Comparison of ENCODE assay signal across 8 cellular contexts in genomic region chr17:45218895-45219661, GRCh38. TPM values are rescaled to one million over a fixed set of nuclear protein-coding genes. Genes with fewer than 3 reads are reported as not detected.
DNase-seq lines count a peak whose midpoint lies in the region; ATAC-seq and TF ChIP-seq lines count a peak whose summit lies in the region.

No MANE protein-coding gene starts in this region.

- TF ChIP-seq POLR2A in HCT116 (IDR thresholded peaks at IDR 0.05; ENCODE audit: borderline replicate concordance, extremely low read depth, insufficient read depth, insufficient read length) = no peak

- no peaks in the 10 kb centered on the region for H3K27me3 ChIP-seq in HCT116 (ENCODE audit: insufficient read depth, low read length)

- H3K4me1 ChIP-seq in HCT116 (ENCODE audit: control insufficient read depth in 1 of 2, insufficient read depth in 2 of 2, low read length in 2 of 2) = peaks cover 0 to 29% of the 10 kb centered on the region in 2 experiments; a peak in 3 of 4 replicates

- peak overlapping the region; percentile 79 for H3K27ac Mint-ChIP-seq in activated CD4-positive, alpha-beta T cell treated with anti-CD3 and anti-CD28 coated beads for 36 hours

- RAD21 ChIA-PET in HCT116 (lab: Charles Lee; ENCODE audit: low non-redundant PET in 1 of 2, low total read pairs in 2 of 2, uncharacterized antibody in 2 of 2, unreplicated experiment in 2 of 2) = interaction anchor here (0.7 to 1.9 kb wide), 9 partner anchors 9 to 207 kb away, joined by 3 to 6 read pairs (median 4); partner anchors contain the start of gene ACBD4 (in 1 of the 2)

- H3K36me3 Mint-ChIP-seq in activated CD4-positive, alpha-beta T cell treated with anti-CD3 and anti-CD28 coated beads for 36 hours (ENCODE audit: low read depth) = peaks cover 69% of the 10 kb centered on the region

- no peaks in the 10 kb centered on the region for H3K9me3 ChIP-seq in HCT116 (ENCODE audit: control insufficient read depth in 1 of 2, insufficient read depth in 1 of 2, low read depth in 1 of 2, low read length in 2 of 2)

- H2AFZ ChIP-seq in HCT116 (ENCODE audit: low read depth, low read length, poor library complexity, severe bottlenecking) = no peak overlapping the region

- H3K79me2 ChIP-seq in HCT116 (ENCODE audit: insufficient read depth, low read length) = no peaks in the 10 kb centered on the region

- intact Hi-C loops in HCT116 (cut with micrococcal nuclease) = loop anchor here (1.0 to 10.0 kb wide), 6 partner anchors 16 to 636 kb away; no protein-coding TSS in a partner anchor
- intact Hi-C loops in activated CD4-positive, alpha-beta T cell treated with anti-CD3 and anti-CD28 coated beads for 36 hours (cut with DNase I, micrococcal nuclease) = loop anchor here (1.0 to 2.0 kb wide), 5 partner anchors 16 to 366 kb away; partner anchors contain the start of gene SPATA32 (in 2 of the 2)

- TF ChIP-seq CTCF in AG09319 (IDR thresholded peaks at IDR 0.05; ENCODE audit: low read depth, low read length) = peak; percentile 93
- TF ChIP-seq CTCF in HCT116 (IDR thresholded peaks at IDR 0.05 in 2 of 3, conservative IDR thresholded peaks at IDR 0.05 in 1 of 3; ENCODE audit: borderline replicate concordance in 1 of 3, insufficient read depth in 1 of 3, low read depth in 2 of 3, low read length in 2 of 3) = peak; percentile 87 to 96 (median 95)

- H3K9ac ChIP-seq in HCT116 (ENCODE audit: low read length) = no peak overlapping the region

- no peak overlapping the region for H3K27ac ChIP-seq in HCT116 (ENCODE audit: low read depth, low read length)

- peak; percentile 97 for TF ChIP-seq RAD21 in HCT116 (IDR thresholded peaks at IDR 0.05; ENCODE audit: low read depth)

- no peaks in the 10 kb centered on the region for H3K36me3 ChIP-seq in HCT116 (ENCODE audit: control insufficient read depth in 1 of 2, insufficient read depth in 2 of 2, low read length in 2 of 2)

- BruUV-seq in HCT116 (replicated peaks; lab: Mats Ljungman, UMichigan) = no TSS peak

- H3K4me3 Mint-ChIP-seq in activated CD4-positive, alpha-beta T cell treated with anti-CD3 and anti-CD28 coated beads for 36 hours = peak overlapping the region; percentile 78

- peak overlapping the region; percentile 64 for H3K4me2 ChIP-seq in HCT116 (ENCODE audit: low read length)

- peaks cover 33% of the 10 kb centered on the region for H3K4me1 Mint-ChIP-seq in activated CD4-positive, alpha-beta T cell treated with anti-CD3 and anti-CD28 coated beads for 36 hours

- no peaks in the 10 kb centered on the region for H3K9me2 ChIP-seq in HCT116 (ENCODE audit: insufficient read depth)

- no peaks in the 10 kb centered on the region for H4K20me1 ChIP-seq in HCT116 (ENCODE audit: insufficient read depth)

- peak; percentile 80 for ATAC-seq in HCT116
- no peak for ATAC-seq in activated CD4-positive, alpha-beta T cell treated with anti-CD3 and anti-CD28 coated beads for 36 hours
- ATAC-seq in HG03457 (IDR thresholded peaks at IDR 0.05; ENCODE audit: unreplicated experiment) = no peak

- no peak overlapping the region; a peak in 1 of 4 replicates for H3K4me3 ChIP-seq in HCT116 (replicated peaks in 1 of 2; ENCODE audit: low read depth in 1 of 2, low read length in 2 of 2)

- POLR2A ChIA-PET in HCT116 (lab: Charles Lee) = interaction anchor here (0.6 to 1.8 kb wide), 3 partner anchors 70 to 445 kb away, joined by 3 to 9 read pairs (median 6); partner anchors contain the start of gene HEXIM1
- POLR2A ChIA-PET in activated CD4-positive, alpha-beta T cell treated with anti-CD3 and anti-CD28 coated beads for 36 hours (lab: Charles Lee) = interaction anchor here (1.0 to 1.8 kb wide), 4 partner anchors 11 to 98 kb away, joined by 3 to 6 read pairs (median 5); partner anchors contain the start of gene MAP3K14

- CTCF ChIA-PET in HCT116 (lab: Charles Lee) = interaction anchor here (0.6 to 3.7 kb wide), 23 partner anchors 11 to 421 kb away, joined by 3 to 40 read pairs (median 4); partner anchors contain the start of genes ACBD4 and HEXIM1
- CTCF ChIA-PET in activated CD4-positive, alpha-beta T cell treated with anti-CD3 and anti-CD28 coated beads for 36 hours (lab: Charles Lee) = interaction anchor here (0.5 to 9.3 kb wide), 52 partner anchors 11 to 790 kb away, joined by 3 to 334 read pairs (median 4); partner anchors contain the start of gene ACBD4

- H3K9me3 Mint-ChIP-seq in activated CD4-positive, alpha-beta T cell treated with anti-CD3 and anti-CD28 coated beads for 36 hours (ENCODE audit: low read depth) = no peaks in the 10 kb centered on the region

- peak; percentile 83 for DNase-seq in AG09319 (ENCODE audit: extremely low read depth, low read depth)
- DNase-seq in HCT116 (ENCODE audit: low read depth, low spot score) = peak; percentile 67
- peak; percentile 81 to 89 for DNase-seq in NCI-H524 (lab: John Stamatoyannopoulos, UW)
- DNase-seq in activated CD4-positive, alpha-beta T cell treated with anti-CD3 and anti-CD28 coated beads for 36 hours = peak; percentile 92
- DNase-seq in cerebellum (ENCODE audit: low spot score) = peak; percentile 89
- DNase-seq in left kidney (ENCODE audit: low read depth, low spot score) = peak; percentile 93
- peak; percentile 91 for DNase-seq in stimulated activated CD4-positive, alpha-beta T cell treated with anti-CD3 and anti-CD28 coated beads, Interleukin-4, amount 100 ng/mL, for 24 hours

- H3K27me3 Mint-ChIP-seq in activated CD4-positive, alpha-beta T cell treated with anti-CD3 and anti-CD28 coated beads for 36 hours = no peaks in the 10 kb centered on the region

TF ChIP-seq in HCT116, 20 proteins besides CTCF, POLR2A, EP300 and RAD21:
- no peak for TF ChIP-seq TCF7L2 (IDR thresholded peaks at IDR 0.05; ENCODE audit: borderline replicate concordance, extremely low read depth, insufficient read depth, insufficient read length)

RNA-seq across cellular contexts. Expression of gene FMNL1, which starts 2.6 kb away (rescaled TPM):
- total RNA-seq in HCT116 (2021; ENCODE audit: unreplicated experiment) = 8.2 TPM
- 8.6 and 8.9 TPM in 2 replicates for polyA plus RNA-seq in HCT116 (2012)
- total RNA-seq in activated CD4-positive, alpha-beta T cell treated with anti-CD3 and anti-CD28 coated beads for 36 hours = 100 to 1,000 TPM; 268 to 295 TPM
- total RNA-seq in cerebellum = 3.4 TPM

RNA-seq across cellular contexts. Expression of gene SPATA32, which starts 42.8 kb away (rescaled TPM):
- 0.15 TPM for total RNA-seq in HCT116 (2021; ENCODE audit: unreplicated experiment)
- polyA plus RNA-seq in HCT116 (2012) = 0.05 and 0.16 TPM in 2 replicates
- under 1 TPM; 0.21 to 0.25 TPM for total RNA-seq in activated CD4-positive, alpha-beta T cell treated with anti-CD3 and anti-CD28 coated beads for 36 hours
- not detected for total RNA-seq in cerebellum

RNA-seq across cellular contexts. Expression of gene HEXIM2, which starts 57.4 kb away (rescaled TPM):
- total RNA-seq in HCT116 (2021; ENCODE audit: unreplicated experiment) = 13.5 TPM
- 14.1 and 18.1 TPM in 2 replicates for polyA plus RNA-seq in HCT116 (2012)
- 1 to 10 TPM; 3.9 to 4.6 TPM for total RNA-seq in activated CD4-positive, alpha-beta T cell treated with anti-CD3 and anti-CD28 coated beads for 36 hours
- 4.7 TPM for total RNA-seq in cerebellum

Comparison
In these comparisons a context has a peak if more than half of its experiments do, and no peak if none do; other contexts are left out.
1. RNA of gene FMNL1, which starts 2.6 kb away (total RNA-seq): 268 to 295 TPM in activated CD4-positive, alpha-beta T cell treated with anti-CD3 and anti-CD28 coated beads for 36 hours; 8.2 TPM in HCT116 (single experiment) and 3.4 TPM in cerebellum (single experiment); every median in the first group is over 10 times any median in the second.
2. Peak in every context shown above with its lines, with median percentiles within 50 percentile points of each other: DNase-seq.